Comparison of ENCODE assay signal across 1 cellular context in the genomic region with DNA sequence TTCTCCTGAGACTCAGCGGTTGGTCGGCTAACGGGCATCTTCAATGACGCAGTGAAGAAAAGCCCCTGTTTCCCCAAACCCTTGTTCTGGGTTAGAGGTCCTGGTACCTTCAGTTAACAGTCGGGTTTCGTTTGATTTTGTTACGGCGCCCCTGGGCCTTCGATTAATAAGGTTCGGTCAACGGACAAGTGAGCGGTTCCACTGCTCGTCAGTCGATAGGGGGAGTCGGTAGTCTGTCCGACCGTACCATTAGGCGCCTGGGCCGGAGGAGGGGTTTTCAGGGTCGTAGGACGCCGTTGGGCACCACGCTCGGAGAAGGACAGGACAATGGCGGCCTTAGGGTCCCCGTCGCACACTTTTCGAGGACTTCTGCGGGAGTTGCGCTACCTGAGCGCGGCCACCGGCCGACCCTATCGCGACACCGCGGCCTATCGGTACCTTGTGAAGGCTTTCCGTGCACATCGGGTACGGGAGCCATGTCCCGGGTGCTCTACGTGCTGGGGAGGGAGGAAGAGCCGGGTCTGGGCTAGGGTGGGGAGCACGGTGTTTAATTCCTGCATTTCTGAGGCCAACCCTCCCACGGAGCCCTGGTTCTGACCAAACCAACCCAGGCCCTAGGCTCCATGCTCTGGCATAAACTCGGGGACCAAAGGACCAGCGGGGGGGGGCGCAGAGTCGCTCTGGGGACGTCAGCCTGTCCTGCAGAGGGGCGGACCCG.
TF ChIP-seq lines count a peak whose summit lies in the region.

A gene with protein sequence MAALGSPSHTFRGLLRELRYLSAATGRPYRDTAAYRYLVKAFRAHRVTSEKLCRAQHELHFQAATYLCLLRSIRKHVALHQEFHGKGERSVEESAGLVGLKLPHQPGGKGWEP (plus strand): TSS at position 280 of the 718 bp plus-strand sequence. CDS start 48 bp downstream, at position 328.

TF ChIP-seq in K562, 482 proteins besides CTCF, POLR2A, EP300 and RAD21 (continued from another document and continues in another):
- TF ChIP-seq, protein P1, sequence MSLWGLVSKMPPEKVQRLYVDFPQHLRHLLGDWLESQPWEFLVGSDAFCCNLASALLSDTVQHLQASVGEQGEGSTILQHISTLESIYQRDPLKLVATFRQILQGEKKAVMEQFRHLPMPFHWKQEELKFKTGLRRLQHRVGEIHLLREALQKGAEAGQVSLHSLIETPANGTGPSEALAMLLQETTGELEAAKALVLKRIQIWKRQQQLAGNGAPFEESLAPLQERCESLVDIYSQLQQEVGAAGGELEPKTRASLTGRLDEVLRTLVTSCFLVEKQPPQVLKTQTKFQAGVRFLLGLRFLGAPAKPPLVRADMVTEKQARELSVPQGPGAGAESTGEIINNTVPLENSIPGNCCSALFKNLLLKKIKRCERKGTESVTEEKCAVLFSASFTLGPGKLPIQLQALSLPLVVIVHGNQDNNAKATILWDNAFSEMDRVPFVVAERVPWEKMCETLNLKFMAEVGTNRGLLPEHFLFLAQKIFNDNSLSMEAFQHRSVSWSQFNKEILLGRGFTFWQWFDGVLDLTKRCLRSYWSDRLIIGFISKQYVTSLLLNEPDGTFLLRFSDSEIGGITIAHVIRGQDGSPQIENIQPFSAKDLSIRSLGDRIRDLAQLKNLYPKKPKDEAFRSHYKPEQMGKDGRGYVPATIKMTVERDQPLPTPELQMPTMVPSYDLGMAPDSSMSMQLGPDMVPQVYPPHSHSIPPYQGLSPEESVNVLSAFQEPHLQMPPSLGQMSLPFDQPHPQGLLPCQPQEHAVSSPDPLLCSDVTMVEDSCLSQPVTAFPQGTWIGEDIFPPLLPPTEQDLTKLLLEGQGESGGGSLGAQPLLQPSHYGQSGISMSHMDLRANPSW (CRISPR knock-in tag; IDR thresholded peaks at IDR 0.05) = no peak; the same call in 1 of the 2 replicates
- TF ChIP-seq, protein P2, sequence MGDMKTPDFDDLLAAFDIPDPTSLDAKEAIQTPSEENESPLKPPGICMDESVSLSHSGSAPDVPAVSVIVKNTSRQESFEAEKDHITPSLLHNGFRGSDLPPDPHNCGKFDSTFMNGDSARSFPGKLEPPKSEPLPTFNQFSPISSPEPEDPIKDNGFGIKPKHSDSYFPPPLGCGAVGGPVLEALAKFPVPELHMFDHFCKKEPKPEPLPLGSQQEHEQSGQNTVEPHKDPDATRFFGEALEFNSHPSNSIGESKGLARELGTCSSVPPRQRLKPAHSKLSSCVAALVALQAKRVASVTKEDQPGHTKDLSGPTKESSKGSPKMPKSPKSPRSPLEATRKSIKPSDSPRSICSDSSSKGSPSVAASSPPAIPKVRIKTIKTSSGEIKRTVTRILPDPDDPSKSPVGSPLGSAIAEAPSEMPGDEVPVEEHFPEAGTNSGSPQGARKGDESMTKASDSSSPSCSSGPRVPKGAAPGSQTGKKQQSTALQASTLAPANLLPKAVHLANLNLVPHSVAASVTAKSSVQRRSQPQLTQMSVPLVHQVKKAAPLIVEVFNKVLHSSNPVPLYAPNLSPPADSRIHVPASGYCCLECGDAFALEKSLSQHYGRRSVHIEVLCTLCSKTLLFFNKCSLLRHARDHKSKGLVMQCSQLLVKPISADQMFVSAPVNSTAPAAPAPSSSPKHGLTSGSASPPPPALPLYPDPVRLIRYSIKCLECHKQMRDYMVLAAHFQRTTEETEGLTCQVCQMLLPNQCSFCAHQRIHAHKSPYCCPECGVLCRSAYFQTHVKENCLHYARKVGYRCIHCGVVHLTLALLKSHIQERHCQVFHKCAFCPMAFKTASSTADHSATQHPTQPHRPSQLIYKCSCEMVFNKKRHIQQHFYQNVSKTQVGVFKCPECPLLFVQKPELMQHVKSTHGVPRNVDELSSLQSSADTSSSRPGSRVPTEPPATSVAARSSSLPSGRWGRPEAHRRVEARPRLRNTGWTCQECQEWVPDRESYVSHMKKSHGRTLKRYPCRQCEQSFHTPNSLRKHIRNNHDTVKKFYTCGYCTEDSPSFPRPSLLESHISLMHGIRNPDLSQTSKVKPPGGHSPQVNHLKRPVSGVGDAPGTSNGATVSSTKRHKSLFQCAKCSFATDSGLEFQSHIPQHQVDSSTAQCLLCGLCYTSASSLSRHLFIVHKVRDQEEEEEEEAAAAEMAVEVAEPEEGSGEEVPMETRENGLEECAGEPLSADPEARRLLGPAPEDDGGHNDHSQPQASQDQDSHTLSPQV (IDR thresholded peaks at IDR 0.05) = no peak
- TF ChIP-seq POLR2G (IDR thresholded peaks at IDR 0.05; ENCODE audit: low read depth, low read length) = peak; percentile 93
- TF ChIP-seq HMG20A (CRISPR knock-in tag; conservative IDR thresholded peaks at IDR 0.05) = no peak
- TF ChIP-seq, protein P3, sequence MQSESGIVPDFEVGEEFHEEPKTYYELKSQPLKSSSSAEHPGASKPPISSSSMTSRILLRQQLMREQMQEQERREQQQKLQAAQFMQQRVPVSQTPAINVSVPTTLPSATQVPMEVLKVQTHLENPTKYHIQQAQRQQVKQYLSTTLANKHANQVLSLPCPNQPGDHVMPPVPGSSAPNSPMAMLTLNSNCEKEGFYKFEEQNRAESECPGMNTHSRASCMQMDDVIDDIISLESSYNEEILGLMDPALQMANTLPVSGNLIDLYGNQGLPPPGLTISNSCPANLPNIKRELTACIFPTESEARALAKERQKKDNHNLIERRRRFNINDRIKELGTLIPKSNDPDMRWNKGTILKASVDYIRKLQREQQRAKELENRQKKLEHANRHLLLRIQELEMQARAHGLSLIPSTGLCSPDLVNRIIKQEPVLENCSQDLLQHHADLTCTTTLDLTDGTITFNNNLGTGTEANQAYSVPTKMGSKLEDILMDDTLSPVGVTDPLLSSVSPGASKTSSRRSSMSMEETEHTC (IDR thresholded peaks at IDR 0.05) = 0 out of 2 replicates have a peak, but pooled peaks have one; percentile 4
- TF ChIP-seq, protein P4, sequence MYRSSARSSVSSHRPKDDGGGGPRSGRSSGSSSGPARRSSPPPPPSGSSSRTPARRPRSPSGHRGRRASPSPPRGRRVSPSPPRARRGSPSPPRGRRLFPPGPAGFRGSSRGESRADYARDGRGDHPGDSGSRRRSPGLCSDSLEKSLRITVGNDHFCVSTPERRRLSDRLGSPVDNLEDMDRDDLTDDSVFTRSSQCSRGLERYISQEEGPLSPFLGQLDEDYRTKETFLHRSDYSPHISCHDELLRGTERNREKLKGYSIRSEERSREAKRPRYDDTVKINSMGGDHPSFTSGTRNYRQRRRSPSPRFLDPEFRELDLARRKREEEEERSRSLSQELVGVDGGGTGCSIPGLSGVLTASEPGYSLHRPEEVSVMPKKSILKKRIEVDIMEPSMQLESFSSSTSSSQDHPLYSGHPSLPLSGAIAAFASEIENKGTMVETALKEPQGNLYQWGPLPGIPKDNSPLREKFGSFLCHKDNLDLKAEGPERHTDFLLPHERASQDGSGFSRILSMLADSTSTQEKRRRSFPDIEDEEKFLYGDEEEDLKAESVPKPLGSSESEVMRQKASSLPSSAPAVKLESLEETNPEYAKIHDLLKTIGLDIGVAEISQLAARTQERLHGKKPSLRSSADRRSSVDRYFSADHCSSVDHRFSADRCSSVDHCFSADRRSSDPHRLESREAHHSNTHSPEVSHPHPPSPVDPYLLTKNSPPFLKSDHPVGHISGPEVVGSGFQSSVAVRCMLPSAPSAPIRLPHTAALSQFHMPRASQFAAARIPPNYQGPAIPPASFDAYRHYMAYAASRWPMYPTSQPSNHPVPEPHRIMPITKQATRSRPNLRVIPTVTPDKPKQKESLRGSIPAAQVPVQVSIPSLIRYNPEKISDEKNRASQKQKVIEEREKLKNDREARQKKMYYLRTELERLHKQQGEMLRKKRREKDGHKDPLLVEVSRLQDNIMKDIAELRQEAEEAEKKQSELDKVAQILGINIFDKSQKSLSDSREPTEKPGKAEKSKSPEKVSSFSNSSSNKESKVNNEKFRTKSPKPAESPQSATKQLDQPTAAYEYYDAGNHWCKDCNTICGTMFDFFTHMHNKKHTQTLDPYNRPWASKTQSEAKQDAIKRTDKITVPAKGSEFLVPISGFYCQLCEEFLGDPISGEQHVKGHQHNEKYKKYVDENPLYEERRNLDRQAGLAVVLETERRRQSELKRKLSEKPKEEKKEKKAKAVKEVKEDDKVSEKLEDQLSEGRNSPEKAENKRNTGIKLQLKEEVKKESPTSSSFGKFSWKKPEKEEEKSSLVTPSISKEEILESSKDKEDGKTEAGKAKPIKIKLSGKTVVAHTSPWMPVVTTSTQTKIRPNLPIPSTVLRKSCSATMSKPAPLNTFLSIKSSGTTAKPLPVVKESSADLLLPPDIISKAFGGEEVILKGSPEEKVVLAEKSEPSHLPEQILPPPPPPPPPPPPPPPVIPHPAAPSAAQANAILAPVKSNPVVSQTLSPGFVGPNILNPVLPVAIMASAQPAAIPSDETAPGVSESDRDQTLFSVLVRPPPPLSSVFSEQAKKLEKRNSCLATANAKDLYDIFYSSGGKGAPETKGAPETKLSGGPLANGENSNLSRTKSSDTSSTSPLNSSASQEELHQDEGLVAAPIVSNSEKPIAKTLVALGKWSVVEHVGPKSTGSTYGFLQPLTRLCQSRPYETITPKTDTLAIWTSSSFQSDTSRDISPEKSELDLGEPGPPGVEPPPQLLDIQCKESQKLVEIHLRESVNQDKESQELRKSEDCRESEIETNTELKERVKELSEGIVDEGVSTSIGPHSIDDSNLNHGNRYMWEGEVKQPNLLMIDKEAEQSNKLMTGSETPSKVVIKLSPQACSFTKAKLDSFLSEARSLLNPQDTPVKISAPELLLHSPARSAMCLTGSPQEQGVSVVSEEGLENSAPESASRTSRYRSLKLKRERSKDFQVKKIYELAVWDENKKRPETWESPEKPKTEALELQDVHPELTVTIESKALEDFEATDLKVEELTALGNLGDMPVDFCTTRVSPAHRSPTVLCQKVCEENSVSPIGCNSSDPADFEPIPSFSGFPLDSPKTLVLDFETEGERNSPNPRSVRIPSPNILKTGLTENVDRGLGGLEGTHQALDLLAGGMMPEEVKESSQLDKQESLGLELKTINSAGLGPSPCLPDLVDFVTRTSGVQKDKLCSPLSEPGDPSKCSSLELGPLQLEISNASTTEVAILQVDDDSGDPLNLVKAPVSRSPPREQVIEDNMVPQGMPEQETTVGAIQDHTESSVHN (IDR thresholded peaks at IDR 0.05; ENCODE audit: borderline replicate concordance in 1 of 2, low read depth in 1 of 2) = peak in 1 of 2 experiments; percentile 30; a peak in 1 of 4 replicates
- peak in 1 of 2 experiments; percentile 26; a peak in 1 of 4 replicates for TF ChIP-seq FOXA3 (CRISPR knock-in tag; conservative IDR thresholded peaks at IDR 0.05 in 1 of 2, IDR thresholded peaks at IDR 0.05 in 1 of 2)
- TF ChIP-seq TAF9B (IDR thresholded peaks at IDR 0.05; ENCODE audit: partially characterized antibody) = peak; percentile 92
- TF ChIP-seq PHF20 (IDR thresholded peaks at IDR 0.05; ENCODE audit: partially characterized antibody) = peak; percentile 89
- TF ChIP-seq ZKSCAN8 (CRISPR knock-in tag; IDR thresholded peaks at IDR 0.05) = no peak
- peak in 1 of 2 experiments; percentile 82; a peak in 2 of 4 replicates for TF ChIP-seq HDAC1 (IDR thresholded peaks at IDR 0.05)
- TF ChIP-seq MEF2D (tag; conservative IDR thresholded peaks at IDR 0.05; ENCODE audit: low read depth) = no peak
- no peak for TF ChIP-seq BDP1 (IDR thresholded peaks at IDR 0.05; ENCODE audit: insufficient read depth, insufficient read length)
- no peak for TF ChIP-seq XRCC3 (IDR thresholded peaks at IDR 0.05)
- TF ChIP-seq, protein P5, sequence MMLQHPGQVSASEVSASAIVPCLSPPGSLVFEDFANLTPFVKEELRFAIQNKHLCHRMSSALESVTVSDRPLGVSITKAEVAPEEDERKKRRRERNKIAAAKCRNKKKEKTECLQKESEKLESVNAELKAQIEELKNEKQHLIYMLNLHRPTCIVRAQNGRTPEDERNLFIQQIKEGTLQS (IDR thresholded peaks at IDR 0.05) = no peak; the same call in 1 of the 2 replicates
- TF ChIP-seq, protein P5 (CRISPR knock-in tag; conservative IDR thresholded peaks at IDR 0.05) = peak; percentile 75
- no peak for TF ChIP-seq ZNF354B (CRISPR knock-in tag; IDR thresholded peaks at IDR 0.05)
- TF ChIP-seq ELF4 (CRISPR knock-in tag; IDR thresholded peaks at IDR 0.05) = no peak
- TF ChIP-seq FOXJ2 (tag; IDR thresholded peaks at IDR 0.05) = peak; percentile 75; the same call in 1 of the 2 replicates
- TF ChIP-seq ZNF232 (CRISPR knock-in tag; IDR thresholded peaks at IDR 0.05) = peak; percentile 85; the same call in 1 of the 2 replicates
- TF ChIP-seq SIX5 (IDR thresholded peaks at IDR 0.05; ENCODE audit: borderline replicate concordance in 1 of 2, insufficient read depth in 1 of 2, low read depth in 1 of 2, low read length in 2 of 2) = peak; percentile 38 to 46; a peak in 2 of 4 replicates
- no peak for TF ChIP-seq ZNF324 (CRISPR knock-in tag; IDR thresholded peaks at IDR 0.05)
- no peak; the same call in none of the 2 replicates for TF ChIP-seq SMARCA4 (IDR thresholded peaks at IDR 0.05)
- TF ChIP-seq, protein P6, sequence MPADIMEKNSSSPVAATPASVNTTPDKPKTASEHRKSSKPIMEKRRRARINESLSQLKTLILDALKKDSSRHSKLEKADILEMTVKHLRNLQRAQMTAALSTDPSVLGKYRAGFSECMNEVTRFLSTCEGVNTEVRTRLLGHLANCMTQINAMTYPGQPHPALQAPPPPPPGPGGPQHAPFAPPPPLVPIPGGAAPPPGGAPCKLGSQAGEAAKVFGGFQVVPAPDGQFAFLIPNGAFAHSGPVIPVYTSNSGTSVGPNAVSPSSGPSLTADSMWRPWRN (IDR thresholded peaks at IDR 0.05; ENCODE audit: low read depth) = no peak; the same call in 1 of the 2 replicates
- TF ChIP-seq, protein P7, sequence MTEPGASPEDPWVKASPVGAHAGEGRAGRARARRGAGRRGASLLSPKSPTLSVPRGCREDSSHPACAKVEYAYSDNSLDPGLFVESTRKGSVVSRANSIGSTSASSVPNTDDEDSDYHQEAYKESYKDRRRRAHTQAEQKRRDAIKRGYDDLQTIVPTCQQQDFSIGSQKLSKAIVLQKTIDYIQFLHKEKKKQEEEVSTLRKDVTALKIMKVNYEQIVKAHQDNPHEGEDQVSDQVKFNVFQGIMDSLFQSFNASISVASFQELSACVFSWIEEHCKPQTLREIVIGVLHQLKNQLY (CRISPR knock-in tag; conservative IDR thresholded peaks at IDR 0.05) = peak in 1 of 2 experiments; percentile 93; a peak in 1 of 4 replicates
- TF ChIP-seq ZNF282 (CRISPR knock-in tag; IDR thresholded peaks at IDR 0.05) = no peak
- TF ChIP-seq HNRNPH1 (optimal IDR thresholded peaks at IDR 0.05; ENCODE audit: low read depth, low read length) = no peak
- TF ChIP-seq PTRF (tag; IDR thresholded peaks at IDR 0.05) = no peak
- no peak for TF ChIP-seq ZNF217 (CRISPR knock-in tag; IDR thresholded peaks at IDR 0.05)
- peak; percentile 54 for TF ChIP-seq NFIC (IDR thresholded peaks at IDR 0.05)
- TF ChIP-seq, protein P8, sequence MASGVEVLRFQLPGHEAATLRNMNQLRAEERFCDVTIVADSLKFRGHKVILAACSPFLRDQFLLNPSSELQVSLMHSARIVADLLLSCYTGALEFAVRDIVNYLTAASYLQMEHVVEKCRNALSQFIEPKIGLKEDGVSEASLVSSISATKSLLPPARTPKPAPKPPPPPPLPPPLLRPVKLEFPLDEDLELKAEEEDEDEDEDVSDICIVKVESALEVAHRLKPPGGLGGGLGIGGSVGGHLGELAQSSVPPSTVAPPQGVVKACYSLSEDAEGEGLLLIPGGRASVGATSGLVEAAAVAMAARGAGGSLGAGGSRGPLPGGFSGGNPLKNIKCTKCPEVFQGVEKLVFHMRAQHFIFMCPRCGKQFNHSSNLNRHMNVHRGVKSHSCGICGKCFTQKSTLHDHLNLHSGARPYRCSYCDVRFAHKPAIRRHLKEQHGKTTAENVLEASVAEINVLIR (CRISPR knock-in tag; IDR thresholded peaks at IDR 0.05) = peak; percentile 88
